In genomic region chr16:30747799-30748633, GRCh38 we compare ENCODE assay signal across 8 cellular contexts. TPM values are rescaled to one million over a fixed set of nuclear protein-coding genes. Genes with fewer than 3 reads are reported as not detected.
A peak's percentile ranks its signal among the peaks of the same experiment; 100 is the strongest.
DNase-seq lines count a peak whose midpoint lies in the region; ATAC-seq, FAIRE-seq and TF ChIP-seq lines count a peak whose summit lies in the region.

A gene with protein sequence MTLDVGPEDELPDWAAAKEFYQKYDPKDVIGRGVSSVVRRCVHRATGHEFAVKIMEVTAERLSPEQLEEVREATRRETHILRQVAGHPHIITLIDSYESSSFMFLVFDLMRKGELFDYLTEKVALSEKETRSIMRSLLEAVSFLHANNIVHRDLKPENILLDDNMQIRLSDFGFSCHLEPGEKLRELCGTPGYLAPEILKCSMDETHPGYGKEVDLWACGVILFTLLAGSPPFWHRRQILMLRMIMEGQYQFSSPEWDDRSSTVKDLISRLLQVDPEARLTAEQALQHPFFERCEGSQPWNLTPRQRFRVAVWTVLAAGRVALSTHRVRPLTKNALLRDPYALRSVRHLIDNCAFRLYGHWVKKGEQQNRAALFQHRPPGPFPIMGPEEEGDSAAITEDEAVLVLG (plus strand): TSS chr16:30748425. CDS start chr16:30748821, 396 bp downstream.

- no peak within 1 kb of the TSS for H2BK20ac ChIP-seq in H1 (ENCODE audit: low read length)

- no peak within 1 kb of the TSS for H3K56ac ChIP-seq in H1 (replicated peaks; ENCODE audit: insufficient read length, low read depth, low read length)

- peaks cover 59% of the 10 kb centered on the region for H3K36me3 ChIP-seq in NT2/D1 (ENCODE audit: insufficient read depth, insufficient read length, low read length)
- peaks cover 6 to 16% (median 11%) of the 10 kb centered on the region in 4 experiments; a peak in 7 of 8 replicates for H3K36me3 ChIP-seq in H1 (ENCODE audit: control insufficient read depth in 2 of 4, insufficient read depth in 4 of 4, low read length in 3 of 4)

- H4K8ac ChIP-seq in H1 (ENCODE audit: extremely low read depth, insufficient read depth, low read length) = peak within 1 kb of the TSS; percentile 98

- H2BK120ac ChIP-seq in H1 (replicated peaks; ENCODE audit: low read depth, low read length) = no peak within 1 kb of the TSS

- H3K27ac Mint-ChIP-seq in activated CD8-positive, alpha-beta memory T cell treated with anti-CD3 and anti-CD28 coated beads, Interleukin-2, amount 10 ng/mL, durations not matched to agents 7 days and 5 days = peak within 1 kb of the TSS; percentile 93
- peak within 1 kb of the TSS; percentile 80 for H3K27ac Mint-ChIP-seq in memory B cell

- H2BK12ac ChIP-seq in H1 (ENCODE audit: low read depth, low read length) = no peak within 1 kb of the TSS

- H3K79me1 ChIP-seq in H1 (ENCODE audit: low read depth, low read length) = peaks cover 8% of the 10 kb centered on the region; the same call in 1 of the 2 replicates

- no peaks in the 10 kb centered on the region for H3K9me3 ChIP-seq in NT2/D1 (ENCODE audit: insufficient read depth, low read length)
- H3K9me3 ChIP-seq in H1 (ENCODE audit: insufficient read depth in 2 of 2, low read depth in 1 of 2, low read length in 1 of 2) = no peaks in the 10 kb centered on the region

- peak within 1 kb of the TSS; percentile 69 for H4K5ac ChIP-seq in H1 (ENCODE audit: insufficient read length, low read depth, low read length)

- no peak within 1 kb of the TSS for H4K91ac ChIP-seq in H1 (replicated peaks; ENCODE audit: insufficient read length, low read length)

- H3K4me3 ChIP-seq in NT2/D1 (ENCODE audit: insufficient read length, low read depth) (peak within 1 kb of the TSS; percentile 68), H1 (ENCODE audit: extremely low read depth in 1 of 4, insufficient read depth in 2 of 4, low read depth in 3 of 4, low read length in 4 of 4) (peak within 1 kb of the TSS; percentile 54 to 81 (median 65))

- H2AK5ac ChIP-seq in H1 (ENCODE audit: low read depth, low read length) = 0 out of 2 replicates have a peak within 1 kb of the TSS, but pooled peaks have one; percentile 55

- H3K18ac ChIP-seq in H1 (ENCODE audit: extremely low read depth, low read length) = peak within 1 kb of the TSS; percentile 87

- peak within 1 kb of the TSS; percentile 77 for H2BK5ac ChIP-seq in H1 (ENCODE audit: low read depth, low read length)

- H3K4ac ChIP-seq in H1 (replicated peaks; ENCODE audit: insufficient read length, low read depth, low read length) = no peak within 1 kb of the TSS

- peaks cover 0 to 15% of the 10 kb centered on the region in 2 experiments; a peak in 2 of 4 replicates for H3K79me2 ChIP-seq in H1 (ENCODE audit: control insufficient read depth in 1 of 2, insufficient read depth in 2 of 2, low read length in 2 of 2)

- no peak for TF ChIP-seq CTCF in H1 (IDR thresholded peaks at IDR 0.05; ENCODE audit: control extremely low read depth in 1 of 3, insufficient read depth in 1 of 3, low read depth in 1 of 3, low read length in 3 of 3)

- H2AFZ ChIP-seq in H1 (ENCODE audit: low read length) = peak within 1 kb of the TSS; percentile 17; the same call in 1 of the 2 replicates

- peaks cover 7% of the 10 kb centered on the region; the same call in 1 of the 2 replicates for H3K23me2 ChIP-seq in H1 (ENCODE audit: low read depth, low read length)

- H3K27me3 Mint-ChIP-seq in activated CD8-positive, alpha-beta memory T cell treated with anti-CD3 and anti-CD28 coated beads, Interleukin-2, amount 10 ng/mL, durations not matched to agents 7 days and 5 days = no peaks in the 10 kb centered on the region
- no peaks in the 10 kb centered on the region for H3K27me3 Mint-ChIP-seq in memory B cell

- POLR2A ChIA-PET in H1 (lab: Charles Lee; ENCODE audit: partially characterized antibody) = interaction anchor here (0.6 to 7.1 kb wide), 25 partner anchors 11 to 428 kb away, joined by 3 to 92 read pairs (median 4); partner anchors contain the start of genes CFAP119, PRR14, RNF40 and SRCAP

- H3K4me1 Mint-ChIP-seq in activated CD8-positive, alpha-beta memory T cell treated with anti-CD3 and anti-CD28 coated beads, Interleukin-2, amount 10 ng/mL, durations not matched to agents 7 days and 5 days = peaks cover 26% of the 10 kb centered on the region
- H3K4me1 Mint-ChIP-seq in memory B cell = peaks cover 17% of the 10 kb centered on the region

- peak; percentile 93 for ATAC-seq in GM21381 (IDR thresholded peaks at IDR 0.05; ENCODE audit: unreplicated experiment)
- peak; percentile 99 for ATAC-seq in activated CD8-positive, alpha-beta memory T cell treated with anti-CD3 and anti-CD28 coated beads, Interleukin-2, amount 10 ng/mL, durations not matched to agents 7 days and 5 days
- ATAC-seq in memory B cell (ENCODE audit: low read depth) = peak; percentile 98

- DNase-seq in COR-L47 (lab: John Stamatoyannopoulos, UW) = peak; percentile 98
- DNase-seq in HUDEP-2 (lab: John Stamatoyannopoulos, UW; ENCODE audit: unreplicated experiment in 76 of 76) = peak in 74 of 76 experiments; percentile 60 to 99 (median 97)
- peak; percentile 99 for DNase-seq in NT2/D1 (ENCODE audit: low read depth, low spot score)
- DNase-seq in activated CD8-positive, alpha-beta memory T cell treated with anti-CD3 and anti-CD28 coated beads, Interleukin-2, amount 10 ng/mL, durations not matched to agents 7 days and 5 days = peak; percentile 99
- peak; percentile 96 to 97 for DNase-seq in H1 (ENCODE audit: low read depth in 1 of 2, low spot score in 2 of 2)
- DNase-seq in memory B cell (ENCODE audit: low spot score in 2 of 2) = peak; percentile 87 to 93
- DNase-seq in stimulated activated CD8-positive, alpha-beta memory T cell treated with anti-CD3 and anti-CD28 coated beads, Interleukin-12 subunit alpha, Interleukin-12 subunit beta, amount 100 ng/mL, for 24 hours (ENCODE audit: extremely low read depth) = peak; percentile 91

- peak within 1 kb of the TSS; percentile 78 for H3K27ac ChIP-seq in H1 (ENCODE audit: low read depth, low read length)

- H3K9ac ChIP-seq in NT2/D1 (ENCODE audit: insufficient read length, low read depth) (peak within 1 kb of the TSS; percentile 77), H1 (replicated peaks in 1 of 4; ENCODE audit: extremely low read depth in 1 of 4, low read depth in 3 of 4, low read length in 3 of 4) (peak within 1 kb of the TSS; percentile 66 to 87 (median 74))

- FAIRE-seq in H1 (lab: Jason Lieb, UNC) = peak; percentile 39

- 10% methylated on average over 51 of the region's 60 CpGs; no CpG with 5 or more reads in 1 of the 2 experiments for WGBS in H1 (ENCODE audit: extremely low coverage in 1 of 2, insufficient coverage in 1 of 2, insufficient read length in 1 of 2, insufficient replicate concordance in 2 of 2, low coverage in 1 of 2, low lambda C conversion rate in 2 of 2, missing lambda C conversion rate in 1 of 2), 2 experiments

- peak within 1 kb of the TSS; percentile 67 to 71 for H3K4me2 ChIP-seq in H1 (ENCODE audit: insufficient read depth in 1 of 2, low read depth in 2 of 2, low read length in 2 of 2)

- no peak within 1 kb of the TSS for H3K23ac ChIP-seq in H1 (ENCODE audit: insufficient read length)

- no peak for TF ChIP-seq RAD21 in H1 (IDR thresholded peaks at IDR 0.05 in 1 of 2, conservative IDR thresholded peaks at IDR 0.05 in 1 of 2; ENCODE audit: low read depth in 2 of 2, low read length in 2 of 2)

- peak within 1 kb of the TSS; percentile 87 for H3K4me3 Mint-ChIP-seq in activated CD8-positive, alpha-beta memory T cell treated with anti-CD3 and anti-CD28 coated beads, Interleukin-2, amount 10 ng/mL, durations not matched to agents 7 days and 5 days
- H3K4me3 Mint-ChIP-seq in memory B cell = peak within 1 kb of the TSS; percentile 94

- peak; percentile 78 to 92 for TF ChIP-seq POLR2A in H1 (IDR thresholded peaks at IDR 0.05; ENCODE audit: control extremely low read depth in 1 of 2, low read depth in 2 of 2, low read length in 2 of 2)

- peaks cover 3% of the 10 kb centered on the region in 2 experiments for H4K20me1 ChIP-seq in H1 (replicated peaks in 1 of 2; ENCODE audit: control insufficient read depth in 1 of 2, insufficient read depth in 2 of 2, low read length in 2 of 2)

- no peaks in the 10 kb centered on the region for H3K9me3 Mint-ChIP-seq in activated CD8-positive, alpha-beta memory T cell treated with anti-CD3 and anti-CD28 coated beads, Interleukin-2, amount 10 ng/mL, durations not matched to agents 7 days and 5 days (ENCODE audit: low read depth)
- no peaks in the 10 kb centered on the region for H3K9me3 Mint-ChIP-seq in memory B cell

- H3K14ac ChIP-seq in H1 (ENCODE audit: insufficient read length) = no peak within 1 kb of the TSS

- TF ChIP-seq EP300 in H1 (IDR thresholded peaks at IDR 0.05; ENCODE audit: borderline replicate concordance in 1 of 2, low read depth in 2 of 2, low read length in 2 of 2) = 0 out of 3 replicates have a peak, but pooled peaks of 1 of the 2 experiments have one; percentile 15

- H3K27me3 ChIP-seq in NT2/D1 (ENCODE audit: insufficient read depth, insufficient read length) (no peaks in the 10 kb centered on the region), H1 (replicated peaks in 1 of 4; ENCODE audit: control insufficient read depth in 3 of 4, extremely low read depth in 1 of 4, insufficient read depth in 3 of 4, low read length in 3 of 4) (no peaks in the 10 kb centered on the region)

- peaks cover 22% of the 10 kb centered on the region for H3K36me3 Mint-ChIP-seq in activated CD8-positive, alpha-beta memory T cell treated with anti-CD3 and anti-CD28 coated beads, Interleukin-2, amount 10 ng/mL, durations not matched to agents 7 days and 5 days
- peaks cover 18% of the 10 kb centered on the region for H3K36me3 Mint-ChIP-seq in memory B cell

- peaks cover 3% of the 10 kb centered on the region for H3K4me1 ChIP-seq in NT2/D1 (ENCODE audit: insufficient read depth, insufficient read length)
- H3K4me1 ChIP-seq in H1 (replicated peaks in 1 of 4; ENCODE audit: control insufficient read depth in 3 of 4, insufficient read depth in 4 of 4, low read length in 3 of 4) = peaks cover 0 to 4% (median 0%) of the 10 kb centered on the region in 4 experiments; a peak in 2 of 7 replicates

- H2BK15ac ChIP-seq in H1 (ENCODE audit: low read length) = 0 out of 2 replicates have a peak within 1 kb of the TSS, but pooled peaks have one; percentile 95

- CTCF ChIA-PET in activated CD8-positive, alpha-beta memory T cell treated with anti-CD3 and anti-CD28 coated beads, Interleukin-2, amount 10 ng/mL, durations not matched to agents 7 days and 5 days (lab: Charles Lee) = interaction anchor here (0.8 to 1.7 kb wide), 12 partner anchors 12 to 194 kb away, joined by 3 to 7 read pairs (median 4); partner anchors contain the start of gene FBRS
- CTCF ChIA-PET in H1 (lab: Charles Lee; ENCODE audit: partially characterized antibody) = interaction anchor here (1.6 kb wide), 1 partner anchor 12 kb away, joined by 6 read pairs; no protein-coding TSS in a partner anchor

RNA-seq across cellular contexts. Expression of the gene that starts here (rescaled TPM):
- 10 to 100 TPM; 45.8 to 46.5 TPM for total RNA-seq in activated CD8-positive, alpha-beta memory T cell treated with anti-CD3 and anti-CD28 coated beads, Interleukin-2, amount 10 ng/mL, durations not matched to agents 7 days and 5 days
- total RNA-seq in H1 (2021; fragmentation: NEBNext Ultra II Directional; extraction: Animal tissue kit (Norgen Biotek cat#: 25700)) = 36.0 and 37.2 TPM in 2 replicates
- 53.4 and 63.9 TPM in 2 replicates for polyA plus RNA-seq in H1 (2011; rRNA removed)
- polyA plus RNA-seq in H1 (2011; cell fraction: cytosol; rRNA removed) = 43.7 TPM
- 123 TPM for polyA plus RNA-seq in H1 (2011; cell fraction: nucleus; rRNA removed)
- polyA plus RNA-seq in H1 (2012, experiment 1 of 2) = 30.6 to 44.5 TPM (median 43.0 TPM) in 4 replicates
- polyA plus RNA-seq in H1 (2012, experiment 2 of 2) = 47.4 TPM
- 28.4 TPM for polyA plus RNA-seq in H1 (2013, experiment 1 of 2)
- polyA plus RNA-seq in H1 (2013, experiment 2 of 2) = 26.2 TPM
- polyA minus RNA-seq in H1 (2011; rRNA and poly(A)+ RNA removed) = 29.9 and 30.1 TPM in 2 replicates
- 10.9 TPM for polyA minus RNA-seq in H1 (2011; cell fraction: cytosol; rRNA and poly(A)+ RNA removed)
- 43.9 TPM for polyA minus RNA-seq in H1 (2011; cell fraction: nucleus; rRNA and poly(A)+ RNA removed)

Comparison
In these comparisons a context has a peak if more than half of its experiments do, and no peak if none do; other contexts are left out.
1. Peak in every context shown above with its lines: DNase-seq, ATAC-seq, H3K4me3 ChIP-seq and H3K27ac ChIP-seq.